In the genomic region with DNA sequence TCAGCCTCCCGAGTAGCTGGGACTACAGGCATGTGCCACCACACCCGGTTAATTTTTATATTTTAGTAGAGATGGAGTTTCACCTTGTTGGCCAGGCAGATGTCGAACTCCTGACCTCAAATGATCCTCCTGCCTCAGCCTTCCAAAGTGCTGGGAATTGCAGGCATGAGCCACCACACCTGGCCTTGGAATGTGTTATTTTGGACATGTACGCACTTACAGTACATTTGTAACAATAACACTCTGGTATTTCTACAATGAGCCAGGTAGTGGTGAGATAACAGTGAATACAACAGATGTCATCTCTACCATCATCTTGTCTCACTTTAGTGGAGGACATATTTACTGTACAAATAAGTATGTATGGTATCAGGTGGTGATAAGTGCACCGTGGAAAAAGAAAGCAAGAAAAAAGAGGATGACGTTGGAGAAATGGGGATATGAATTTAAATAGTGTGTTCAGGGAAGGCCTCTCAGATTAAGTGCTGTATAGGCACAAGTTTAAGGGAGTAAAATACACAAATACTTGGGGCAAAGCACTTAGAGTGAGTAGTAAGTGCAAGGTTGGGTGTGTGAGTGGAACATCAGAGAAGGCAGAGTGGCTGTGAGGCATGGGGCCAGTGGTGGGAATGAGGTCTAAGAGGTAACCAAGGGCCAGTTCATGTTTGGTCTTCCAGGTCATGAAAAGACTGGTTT, we compare ENCODE assay signal across 16 cellular contexts.
DNase-seq lines count a peak whose midpoint lies in the region; ATAC-seq and TF ChIP-seq lines count a peak whose summit lies in the region.
"Had no signal": no experiment of that assay in that cellular context is flagged by ENCODE, and none has a peak within 500 bp of the region (broad histone marks: within the 10 kb centered on the region; RNA-seq: fewer than 3 reads in every experiment).

No MANE protein-coding gene starts in this region.

- 80 to 83% methylated on average over 6 of the region's 6 CpGs for WGBS in thyroid gland, 2 donors

- H3K36me3 ChIP-seq in breast epithelium: no peaks in the 10 kb centered on the region
- H3K36me3 ChIP-seq in lower lobe of right lung: peaks cover 14% of the 10 kb centered on the region
- peaks cover 17% of the 10 kb centered on the region for H3K36me3 ChIP-seq in upper lobe of right lung
- H3K36me3 ChIP-seq in thyroid gland: no peaks in the 10 kb centered on the region

- TF ChIP-seq CTCF in MCF 10A (IDR thresholded peaks at IDR 0.05; ENCODE audit: unreplicated experiment) (no peak), breast epithelium (IDR thresholded peaks at IDR 0.05) (no peak), lower lobe of right lung (IDR thresholded peaks at IDR 0.05) (no peak), upper lobe of right lung (IDR thresholded peaks at IDR 0.05) (no peak), WTC11 (IDR thresholded peaks at IDR 0.05) (no peak), endothelial cell (IDR thresholded peaks at IDR 0.05; ENCODE audit: unreplicated experiment) (no peak), thyroid gland (IDR thresholded peaks at IDR 0.05) (no peak)
- no peak for TF ChIP-seq CTCF in activated CD8-positive, alpha-beta T cell treated with anti-CD3 and anti-CD28 coated beads for 36 hours (IDR thresholded peaks at IDR 0.05)

- H3K27me3 ChIP-seq in breast epithelium (no peaks in the 10 kb centered on the region), lower lobe of right lung (ENCODE audit: low read depth) (no peaks in the 10 kb centered on the region), upper lobe of right lung (no peaks in the 10 kb centered on the region), thyroid gland (no peaks in the 10 kb centered on the region)
- H3K27me3 ChIP-seq: right lobe of liver had no signal

- intact Hi-C loops in MCF 10A (cut with micrococcal nuclease) (no loop called here), breast epithelium (cut with DNase I; ENCODE audit: low total_unique reads) (no loop called here), lower lobe of right lung (cut with DNase I) (no loop called here), upper lobe of right lung (cut with DNase I) (no loop called here), thyroid gland (cut with DNase I) (no loop called here)
- intact Hi-C loops in activated CD8-positive, alpha-beta T cell treated with anti-CD3 and anti-CD28 coated beads for 36 hours (cut with micrococcal nuclease): no loop called here

- H3K4me3 ChIP-seq in breast epithelium (no peak overlapping the region), lower lobe of right lung (no peak overlapping the region), upper lobe of right lung (no peak overlapping the region), thyroid gland (replicated peaks in 1 of 3) (no peak overlapping the region)
- H3K4me3 ChIP-seq: HAP-1, lung, right lobe of liver had no signal

- no peak for DNase-seq in MCF 10A (ENCODE audit: unreplicated experiment)
- DNase-seq in breast epithelium (ENCODE audit: low spot score in 2 of 2): no peak
- no peak for DNase-seq in activated CD8-positive, alpha-beta T cell treated with anti-CD3 and anti-CD28 coated beads for 36 hours
- DNase-seq in lower lobe of right lung: no peak
- DNase-seq in upper lobe of right lung: no peak
- DNase-seq in WTC11 (ENCODE audit: low spot score): no peak
- DNase-seq in endothelial cell (ENCODE audit: low spot score): no peak
- no peak for DNase-seq in thyroid gland
- DNase-seq: activated CD4-positive, alpha-beta T cell treated with anti-CD3 and anti-CD28 coated beads for 1 hour; cortex of kidney; NCI-H1694 treated with DMSO at 0.1 percent for 48 hours; right lobe of liver; SHP77 had no signal

- no peak for TF ChIP-seq POLR2A in breast epithelium (IDR thresholded peaks at IDR 0.05)
- no peak for TF ChIP-seq POLR2A in thyroid gland (IDR thresholded peaks at IDR 0.05)

- BruUV-seq in MCF 10A (replicated peaks; lab: Mats Ljungman, UMichigan): no TSS peak

- H3K27me3 Mint-ChIP-seq in MCF 10A (ENCODE audit: insufficient read depth, unreplicated experiment) (no peaks in the 10 kb centered on the region), WTC11 (ENCODE audit: low read depth) (no peaks in the 10 kb centered on the region), endothelial cell (ENCODE audit: unreplicated experiment) (no peaks in the 10 kb centered on the region)
- H3K27me3 Mint-ChIP-seq in activated CD8-positive, alpha-beta T cell treated with anti-CD3 and anti-CD28 coated beads for 36 hours: no peaks in the 10 kb centered on the region

- no peak overlapping the region for H3K27ac ChIP-seq in breast epithelium
- no peak overlapping the region for H3K27ac ChIP-seq in lower lobe of right lung
- H3K27ac ChIP-seq in upper lobe of right lung: no peak overlapping the region
- no peak overlapping the region for H3K27ac ChIP-seq in thyroid gland
- H3K27ac ChIP-seq: right lobe of liver had no signal

- H3K9me3 Mint-ChIP-seq in MCF 10A (ENCODE audit: unreplicated experiment) (no peaks in the 10 kb centered on the region), WTC11 (peaks cover 6% of the 10 kb centered on the region; the same call in 1 of the 2 replicates), endothelial cell (ENCODE audit: unreplicated experiment) (no peaks in the 10 kb centered on the region)
- peaks cover 7% of the 10 kb centered on the region for H3K9me3 Mint-ChIP-seq in activated CD8-positive, alpha-beta T cell treated with anti-CD3 and anti-CD28 coated beads for 36 hours

- H3K27ac Mint-ChIP-seq in MCF 10A (ENCODE audit: low read depth, unreplicated experiment) (peak overlapping the region; percentile 4), WTC11 (no peak overlapping the region; the same call in 1 of the 2 replicates), endothelial cell (ENCODE audit: unreplicated experiment) (no peak overlapping the region)
- H3K27ac Mint-ChIP-seq in activated CD8-positive, alpha-beta T cell treated with anti-CD3 and anti-CD28 coated beads for 36 hours: peak overlapping the region; percentile 84

- CTCF ChIA-PET in MCF 10A (lab: Yijun Ruan, JAX): interaction anchor here (1.0 to 1.5 kb wide), 2 partner anchors 18 to 37 kb away, joined by 3 to 4 read pairs; no protein-coding TSS in a partner anchor
- CTCF ChIA-PET in activated CD8-positive, alpha-beta T cell treated with anti-CD3 and anti-CD28 coated beads for 36 hours (lab: Charles Lee): no interaction called here
- CTCF ChIA-PET in WTC11 (lab: Charles Lee): no interaction called here

- ATAC-seq in activated CD8-positive, alpha-beta T cell treated with anti-CD3 and anti-CD28 coated beads for 36 hours: peak; percentile 18
- peak; percentile 61 to 64 for ATAC-seq in lower lobe of right lung
- ATAC-seq in upper lobe of right lung: peak; percentile 36
- no peak for ATAC-seq in WTC11
- ATAC-seq: esophagus mucosa had no signal

- H3K9me3 ChIP-seq in breast epithelium (no peaks in the 10 kb centered on the region), lower lobe of right lung (no peaks in the 10 kb centered on the region), upper lobe of right lung (peaks cover 4% of the 10 kb centered on the region), thyroid gland (no peaks in the 10 kb centered on the region)
- H3K9me3 ChIP-seq: HAP-1, right lobe of liver had no signal

- POLR2A ChIA-PET in MCF 10A (lab: Yijun Ruan, JAX) (interaction anchor here (0.6 to 0.7 kb wide), 2 partner anchors 12 to 240 kb away, joined by 3 read pairs; no protein-coding TSS in a partner anchor), WTC11 (lab: Charles Lee) (no interaction called here)
- POLR2A ChIA-PET in activated CD8-positive, alpha-beta T cell treated with anti-CD3 and anti-CD28 coated beads for 36 hours (lab: Charles Lee): interaction anchor here (1.3 kb wide), 1 partner anchor 22 kb away, joined by 3 read pairs; no protein-coding TSS in a partner anchor

- H3K4me3 Mint-ChIP-seq in MCF 10A (ENCODE audit: unreplicated experiment) (no peak overlapping the region), WTC11 (no peak overlapping the region), endothelial cell (ENCODE audit: unreplicated experiment) (no peak overlapping the region)
- no peak overlapping the region for H3K4me3 Mint-ChIP-seq in activated CD8-positive, alpha-beta T cell treated with anti-CD3 and anti-CD28 coated beads for 36 hours

- H3K4me1 ChIP-seq in breast epithelium: no peaks in the 10 kb centered on the region
- H3K4me1 ChIP-seq in lower lobe of right lung: peaks cover 13% of the 10 kb centered on the region
- H3K4me1 ChIP-seq in upper lobe of right lung: peaks cover 4% of the 10 kb centered on the region
- H3K4me1 ChIP-seq in thyroid gland: peaks cover 5 to 13% of the 10 kb centered on the region in 2 donors
- H3K4me1 ChIP-seq: HAP-1, right lobe of liver had no signal

- peaks cover 13% of the 10 kb centered on the region for H3K4me1 Mint-ChIP-seq in MCF 10A (ENCODE audit: insufficient read depth, unreplicated experiment)
- peaks cover 68% of the 10 kb centered on the region for H3K4me1 Mint-ChIP-seq in activated CD8-positive, alpha-beta T cell treated with anti-CD3 and anti-CD28 coated beads for 36 hours (ENCODE audit: low read depth)
- peaks cover 10% of the 10 kb centered on the region for H3K4me1 Mint-ChIP-seq in WTC11
- H3K4me1 Mint-ChIP-seq in endothelial cell (ENCODE audit: unreplicated experiment): peaks cover 7% of the 10 kb centered on the region

- H3K36me3 Mint-ChIP-seq in MCF 10A (ENCODE audit: insufficient read depth, unreplicated experiment) (peaks cover 56% of the 10 kb centered on the region), WTC11 (no peaks in the 10 kb centered on the region; the same call in 1 of the 2 replicates), endothelial cell (ENCODE audit: low read depth, unreplicated experiment) (peaks cover 3% of the 10 kb centered on the region)
- H3K36me3 Mint-ChIP-seq in activated CD8-positive, alpha-beta T cell treated with anti-CD3 and anti-CD28 coated beads for 36 hours (ENCODE audit: low read depth): peaks cover 65% of the 10 kb centered on the region

TF ChIP-seq in WTC11, 78 proteins besides CTCF, POLR2A, EP300 and RAD21 (continues in another document):
- no peak for TF ChIP-seq FOXJ3 (CRISPR knock-in tag; IDR thresholded peaks at IDR 0.05; ENCODE audit: borderline replicate concordance)
- TF ChIP-seq NFE2L1 (CRISPR knock-in tag; IDR thresholded peaks at IDR 0.05): no peak
- no peak for TF ChIP-seq ESRRA (CRISPR knock-in tag; IDR thresholded peaks at IDR 0.05; ENCODE audit: borderline replicate concordance)
- TF ChIP-seq TEAD4 (CRISPR knock-in tag; IDR thresholded peaks at IDR 0.05): no peak

Comparison
In these comparisons a context has a peak if more than half of its experiments do, and no peak if none do; other contexts are left out.
1. H3K27ac Mint-ChIP-seq: peak in MCF 10A (single experiment) and activated CD8-positive, alpha-beta T cell treated with anti-CD3 and anti-CD28 coated beads for 36 hours (single experiment); none in WTC11 (single experiment) and endothelial cell (single experiment).